Comparison of ENCODE assay signal across 8 cellular contexts in the genomic region with DNA sequence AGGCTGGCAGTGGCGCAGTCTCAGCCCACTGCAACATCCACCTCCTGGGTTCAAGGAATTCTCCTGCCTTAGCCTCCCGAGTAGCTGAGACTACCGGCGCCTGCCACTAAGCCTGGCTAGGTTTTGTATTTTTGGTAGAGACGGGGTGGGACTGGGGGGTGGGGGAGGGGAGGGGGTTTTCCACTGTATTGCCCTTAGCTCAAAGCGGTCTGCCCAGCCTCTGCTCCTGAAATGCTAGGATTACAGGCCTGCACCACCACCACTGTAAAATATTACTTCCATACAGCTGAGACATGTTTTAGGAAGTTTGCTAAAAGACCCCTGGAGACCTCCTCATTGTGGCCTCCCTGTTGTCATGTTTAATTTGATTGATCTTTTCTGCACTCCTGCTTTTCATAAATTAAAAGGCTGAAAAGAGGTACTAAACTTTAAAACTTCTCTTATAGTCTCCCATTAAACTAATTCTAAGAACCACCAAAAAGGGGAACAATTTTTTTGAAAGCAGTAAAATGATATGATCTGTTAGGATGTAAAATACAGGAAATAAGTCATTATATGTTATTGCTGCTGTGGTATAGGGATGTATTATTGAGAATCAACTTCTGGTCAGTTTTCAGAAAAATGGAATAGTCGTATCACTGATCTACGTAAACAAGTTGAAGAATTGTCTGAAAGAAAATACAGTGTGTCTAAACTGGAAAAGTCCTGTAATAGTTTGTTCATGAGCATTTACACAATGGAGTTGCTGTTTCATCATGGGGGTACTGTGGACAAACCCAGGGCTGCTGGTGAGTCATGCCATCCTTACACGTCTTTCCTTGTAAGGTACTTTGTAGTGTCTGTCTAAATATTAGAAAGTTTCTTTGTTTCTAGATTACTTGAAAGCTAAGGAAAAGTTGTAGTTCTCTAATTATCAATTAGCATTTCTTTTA.
A peak's percentile ranks its signal among the peaks of the same experiment; 100 is the strongest.
DNase-seq lines count a peak whose midpoint lies in the region; ATAC-seq, FAIRE-seq and TF ChIP-seq lines count a peak whose summit lies in the region.

No MANE protein-coding gene starts in this region.

- H4K8ac ChIP-seq in IMR-90 (ENCODE audit: low read depth in 2 of 2, low read length in 2 of 2): peak overlapping the region in 1 of 2 experiments; percentile 88; a peak in 2 of 4 replicates

- H3K4me3 ChIP-seq in AG09309 (ENCODE audit: control insufficient read depth, low read depth, low read length): no peak overlapping the region
- no peak overlapping the region for H3K4me3 ChIP-seq in IMR-90 (ENCODE audit: insufficient read depth, low read depth, low read length)
- no peak overlapping the region for H3K4me3 ChIP-seq in keratinocyte (ENCODE audit: control insufficient read depth in 2 of 3, extremely low read depth in 1 of 3, insufficient read depth in 2 of 3, low read depth in 1 of 3, low read length in 3 of 3)

- no peak overlapping the region for H3K14ac ChIP-seq in IMR-90 (replicated peaks; ENCODE audit: low read depth, low read length)

- no peak for TF ChIP-seq RAD21 in IMR-90 (IDR thresholded peaks at IDR 0.05; ENCODE audit: low read length)

- no peaks in the 10 kb centered on the region for H3K27me3 Mint-ChIP-seq in activated CD8-positive, alpha-beta T cell treated with anti-CD3 and anti-CD28 coated beads for 36 hours

- H3K79me2 ChIP-seq in keratinocyte (ENCODE audit: control insufficient read depth, insufficient read depth, low read length): peaks cover 6% of the 10 kb centered on the region

- peak overlapping the region; percentile 53 for H2BK120ac ChIP-seq in IMR-90 (ENCODE audit: low read depth, low read length)

- H3K36me3 Mint-ChIP-seq in activated CD8-positive, alpha-beta T cell treated with anti-CD3 and anti-CD28 coated beads for 36 hours (ENCODE audit: low read depth): peaks cover 6% of the 10 kb centered on the region

- no peak overlapping the region; the same call in 1 of the 2 replicates for H3K56ac ChIP-seq in IMR-90 (ENCODE audit: extremely low read depth, insufficient read depth, low read length)

- peak overlapping the region; percentile 74; the same call in 1 of the 3 replicates for H2BK15ac ChIP-seq in IMR-90 (ENCODE audit: low read depth, low read length)

- H3K27ac Mint-ChIP-seq in activated CD8-positive, alpha-beta T cell treated with anti-CD3 and anti-CD28 coated beads for 36 hours: peak overlapping the region; percentile 82

- H3K9me3 Mint-ChIP-seq in activated CD8-positive, alpha-beta T cell treated with anti-CD3 and anti-CD28 coated beads for 36 hours: no peaks in the 10 kb centered on the region

- H3K18ac ChIP-seq in IMR-90 (ENCODE audit: low read depth, low read length): peak overlapping the region; percentile 68; the same call in 1 of the 2 replicates

- no peaks in the 10 kb centered on the region for H4K20me1 ChIP-seq in IMR-90 (ENCODE audit: insufficient read depth, low read length)
- no peaks in the 10 kb centered on the region for H4K20me1 ChIP-seq in keratinocyte (ENCODE audit: control insufficient read depth, extremely low read depth, insufficient read depth, low read length)

- dilution Hi-C loops in IMR-90 (cut with HindIII; ENCODE audit: low sequenced_read_pairs, unreplicated experiment): no loop called here
- dilution Hi-C loops in keratinocyte (cut with MboI; ENCODE audit: extremely low pct_ligation_motif_present, low sequenced_read_pairs): no loop called here

- peaks cover 8 to 23% of the 10 kb centered on the region in 2 experiments for H3K79me1 ChIP-seq in IMR-90 (ENCODE audit: low read depth in 1 of 2, low read length in 2 of 2)

- H2AK9ac ChIP-seq in IMR-90 (replicated peaks; ENCODE audit: low read depth, low read length, poor library complexity): no peak overlapping the region

- peak overlapping the region; percentile 82 for H2BK20ac ChIP-seq in IMR-90 (ENCODE audit: low read depth, low read length)

- intact Hi-C loops in IMR-90 (cut with micrococcal nuclease): no loop called here
- intact Hi-C loops in activated CD8-positive, alpha-beta T cell treated with anti-CD3 and anti-CD28 coated beads for 36 hours (cut with micrococcal nuclease): loop anchor here (5.0 kb wide), 1 partner anchor 39 kb away; no protein-coding TSS in a partner anchor

- CTCF ChIA-PET in IMR-90 (lab: Yijun Ruan, JAX): no interaction called here
- CTCF ChIA-PET in activated CD8-positive, alpha-beta T cell treated with anti-CD3 and anti-CD28 coated beads for 36 hours (lab: Charles Lee): no interaction called here

- peak overlapping the region; percentile 64; the same call in 1 of the 2 replicates for H3K27ac ChIP-seq in IMR-90 (ENCODE audit: insufficient read depth, low read length)
- peak overlapping the region; percentile 29 for H3K27ac ChIP-seq in keratinocyte (ENCODE audit: control insufficient read depth, insufficient read depth, low read length)

- H3K4me2 ChIP-seq in IMR-90 (ENCODE audit: low read depth, low read length) (peak overlapping the region; percentile 53; the same call in 1 of the 2 replicates), keratinocyte (ENCODE audit: control insufficient read depth, extremely low read depth, insufficient read depth, low read depth, low read length) (no peak overlapping the region)

- peak overlapping the region; percentile 85 for H2BK5ac ChIP-seq in IMR-90 (ENCODE audit: low read depth, low read length, poor library complexity, severe bottlenecking)

- WGBS in IMR-90 (ENCODE audit: extremely low coverage in 2 of 2, insufficient read length in 1 of 2), 2 experiments: 85% methylated on average over 2 of the region's 9 CpGs; no CpG with 5 or more reads in 1 of the 2 experiments

- H3K4me1 ChIP-seq in IMR-90 (ENCODE audit: control insufficient read depth, insufficient read depth, low read length) (peaks cover 3% of the 10 kb centered on the region; the same call in 1 of the 2 replicates), keratinocyte (ENCODE audit: control insufficient read depth, extremely low read depth, insufficient read depth, low read length) (peaks cover 17% of the 10 kb centered on the region)

- no peaks in the 10 kb centered on the region for H3K36me3 ChIP-seq in IMR-90 (ENCODE audit: control insufficient read depth, insufficient read depth, low read length)
- no peaks in the 10 kb centered on the region for H3K36me3 ChIP-seq in keratinocyte (ENCODE audit: control insufficient read depth in 2 of 2, extremely low read depth in 1 of 2, insufficient read depth in 2 of 2, low read length in 2 of 2)

- in situ Hi-C loops in IMR-90 (cut with MboI; ENCODE audit: low sequenced_read_pairs): no loop called here

- FAIRE-seq in keratinocyte (lab: Jason Lieb, UNC): no peak

- H4K5ac ChIP-seq in IMR-90 (ENCODE audit: low read depth, low read length): peak overlapping the region; percentile 84; the same call in 1 of the 2 replicates

- H3K23ac ChIP-seq in IMR-90 (ENCODE audit: low read depth, low read length): no peak overlapping the region

- H3K9ac ChIP-seq in IMR-90 (ENCODE audit: low read depth, low read length) (no peak overlapping the region), keratinocyte (ENCODE audit: control insufficient read depth, extremely low read depth, insufficient read depth, low read length) (no peak overlapping the region)

- DNase-seq in AG09309 (ENCODE audit: low read depth) (peak; percentile 57), IMR-90 (peak; percentile 91), keratinocyte (ENCODE audit: low read depth, low spot score) (no peak), hepatic stellate cell (ENCODE audit: low spot score) (no peak)
- DNase-seq in activated CD8-positive, alpha-beta T cell treated with anti-CD3 and anti-CD28 coated beads for 36 hours: peak; percentile 58

- H3K9me1 ChIP-seq in IMR-90 (ENCODE audit: insufficient read depth, low read length) (no peaks in the 10 kb centered on the region), keratinocyte (ENCODE audit: control insufficient read depth, extremely low read depth, insufficient read depth, low read length) (no peaks in the 10 kb centered on the region)

- H3K27me3 ChIP-seq in IMR-90 (ENCODE audit: control insufficient read depth, insufficient read depth, low read length) (no peaks in the 10 kb centered on the region), keratinocyte (ENCODE audit: control insufficient read depth, extremely low read depth, insufficient read depth, low read length) (no peaks in the 10 kb centered on the region)

- peaks cover 25% of the 10 kb centered on the region for H3K4me1 Mint-ChIP-seq in activated CD8-positive, alpha-beta T cell treated with anti-CD3 and anti-CD28 coated beads for 36 hours (ENCODE audit: low read depth)

- H4K91ac ChIP-seq in IMR-90 (ENCODE audit: insufficient read depth, low read depth, low read length): peak overlapping the region; percentile 49; the same call in 1 of the 2 replicates

- H3K4ac ChIP-seq in IMR-90 (ENCODE audit: low read depth, low read length): peak overlapping the region; percentile 74; the same call in 1 of the 2 replicates

- TF ChIP-seq CTCF in AG09309 (IDR thresholded peaks at IDR 0.05; ENCODE audit: control insufficient read depth, insufficient read depth, low read depth, low read length, missing control alignments) (no peak), IMR-90 (conservative IDR thresholded peaks at IDR 0.05; ENCODE audit: low read depth, low read length) (no peak), keratinocyte (optimal IDR thresholded peaks at IDR 0.05 in 1 of 3, IDR thresholded peaks at IDR 0.05 in 1 of 3, conservative IDR thresholded peaks at IDR 0.05 in 1 of 3; ENCODE audit: extremely low read depth in 1 of 3, insufficient read depth in 2 of 3, low read length in 3 of 3) (no peak)
- TF ChIP-seq CTCF in activated CD8-positive, alpha-beta T cell treated with anti-CD3 and anti-CD28 coated beads for 36 hours (IDR thresholded peaks at IDR 0.05): no peak

- TF ChIP-seq POLR2A in IMR-90 (IDR thresholded peaks at IDR 0.05; ENCODE audit: low read depth, low read length): no peak

- no peaks in the 10 kb centered on the region for H3K9me3 ChIP-seq in IMR-90 (ENCODE audit: control insufficient read depth, insufficient read depth, low read length)
- no peaks in the 10 kb centered on the region for H3K9me3 ChIP-seq in keratinocyte (ENCODE audit: control insufficient read depth, low read depth, low read length)

- POLR2A ChIA-PET in IMR-90 (lab: Charles Lee; ENCODE audit: unreplicated experiment): no interaction called here
- POLR2A ChIA-PET in activated CD8-positive, alpha-beta T cell treated with anti-CD3 and anti-CD28 coated beads for 36 hours (lab: Charles Lee): interaction anchor here (1.0 kb wide), 1 partner anchor 11 kb away, joined by 3 read pairs; no protein-coding TSS in a partner anchor

- H3K4me3 Mint-ChIP-seq in activated CD8-positive, alpha-beta T cell treated with anti-CD3 and anti-CD28 coated beads for 36 hours: no peak overlapping the region

- H2AFZ ChIP-seq in IMR-90 (replicated peaks; ENCODE audit: low read length, poor library complexity) (no peak overlapping the region), keratinocyte (ENCODE audit: control insufficient read depth, low read length) (no peak overlapping the region)

- no TSS peak for BruUV-seq in IMR-90 (replicated peaks; lab: Mats Ljungman, UMichigan)

- ATAC-seq in IMR-90 (ENCODE audit: low read depth): no peak
- ATAC-seq in activated CD8-positive, alpha-beta T cell treated with anti-CD3 and anti-CD28 coated beads for 36 hours: no peak
- ATAC-seq in GM21528 (IDR thresholded peaks at IDR 0.05; ENCODE audit: low FRiP score, unreplicated experiment): no peak
- no peak for ATAC-seq in GM21723 (IDR thresholded peaks at IDR 0.05; ENCODE audit: unreplicated experiment)
- ATAC-seq in HG02678 (IDR thresholded peaks at IDR 0.05; ENCODE audit: unreplicated experiment): no peak

- no peak overlapping the region for H2AK5ac ChIP-seq in IMR-90 (ENCODE audit: low read depth, low read length)

Comparison
In these comparisons a context has a peak if more than half of its experiments do, and no peak if none do; other contexts are left out.
1. DNase-seq: peak in AG09309 (single experiment), IMR-90 (single experiment) and activated CD8-positive, alpha-beta T cell treated with anti-CD3 and anti-CD28 coated beads for 36 hours (single experiment); none in keratinocyte (single experiment) and hepatic stellate cell (single experiment).